ENCODE assay signal across 2 cellular contexts in the genomic region with DNA sequence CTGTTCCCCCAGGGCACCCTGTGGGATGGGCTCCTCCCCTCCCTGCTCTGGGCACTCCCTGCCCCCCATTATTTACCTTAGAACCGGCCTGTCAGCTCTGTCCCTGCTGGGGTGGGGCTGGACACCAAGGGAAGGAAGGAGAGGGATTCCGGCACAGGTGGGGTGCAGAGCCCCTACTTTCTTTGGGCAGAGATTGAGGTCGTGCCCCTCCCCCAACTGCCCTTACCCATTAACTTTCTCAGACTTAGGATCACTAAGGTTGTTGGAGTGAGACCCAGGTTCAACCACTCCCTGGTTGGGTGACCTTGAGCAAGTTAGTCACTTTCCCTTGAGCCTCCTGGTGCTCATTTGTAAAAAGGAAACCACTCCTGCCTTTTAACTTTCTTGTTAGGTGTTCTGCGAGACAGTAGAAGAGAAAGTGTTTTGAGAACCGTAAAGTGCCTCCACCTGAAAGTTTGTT.
TF ChIP-seq lines count a peak whose summit lies in the region.

No MANE protein-coding gene starts in this region.

TF ChIP-seq in GM12878, 131 proteins besides CTCF, POLR2A, EP300 and RAD21:
- TF ChIP-seq ESRRA (IDR thresholded peaks at IDR 0.05; ENCODE audit: low read length): 0 out of 2 replicates have a peak, but pooled peaks have one; percentile 53
- TF ChIP-seq PAX5 (IDR thresholded peaks at IDR 0.05; ENCODE audit: borderline replicate concordance, low read depth, low read length): no peak

TF ChIP-seq in liver, 16 proteins besides CTCF, POLR2A, EP300 and RAD21:
- TF ChIP-seq RXRA (IDR thresholded peaks at IDR 0.05) (no peak), SP1 (IDR thresholded peaks at IDR 0.05) (no peak), YY1 (IDR thresholded peaks at IDR 0.05) (no peak), HNF4G (IDR thresholded peaks at IDR 0.05) (no peak), GABPA (IDR thresholded peaks at IDR 0.05 in 1 of 2, conservative IDR thresholded peaks at IDR 0.05 in 1 of 2) (no peak), TAF1 (conservative IDR thresholded peaks at IDR 0.05) (no peak), FOXA1 (IDR thresholded peaks at IDR 0.05) (no peak), HNF4A (conservative IDR thresholded peaks at IDR 0.05) (no peak), NR2F2 (IDR thresholded peaks at IDR 0.05) (no peak), EGR1 (IDR thresholded peaks at IDR 0.05; ENCODE audit: low read depth in 2 of 2) (no peak), FOXA2 (IDR thresholded peaks at IDR 0.05) (no peak), JUND (IDR thresholded peaks at IDR 0.05) (no peak)
- TF ChIP-seq, protein P1, sequence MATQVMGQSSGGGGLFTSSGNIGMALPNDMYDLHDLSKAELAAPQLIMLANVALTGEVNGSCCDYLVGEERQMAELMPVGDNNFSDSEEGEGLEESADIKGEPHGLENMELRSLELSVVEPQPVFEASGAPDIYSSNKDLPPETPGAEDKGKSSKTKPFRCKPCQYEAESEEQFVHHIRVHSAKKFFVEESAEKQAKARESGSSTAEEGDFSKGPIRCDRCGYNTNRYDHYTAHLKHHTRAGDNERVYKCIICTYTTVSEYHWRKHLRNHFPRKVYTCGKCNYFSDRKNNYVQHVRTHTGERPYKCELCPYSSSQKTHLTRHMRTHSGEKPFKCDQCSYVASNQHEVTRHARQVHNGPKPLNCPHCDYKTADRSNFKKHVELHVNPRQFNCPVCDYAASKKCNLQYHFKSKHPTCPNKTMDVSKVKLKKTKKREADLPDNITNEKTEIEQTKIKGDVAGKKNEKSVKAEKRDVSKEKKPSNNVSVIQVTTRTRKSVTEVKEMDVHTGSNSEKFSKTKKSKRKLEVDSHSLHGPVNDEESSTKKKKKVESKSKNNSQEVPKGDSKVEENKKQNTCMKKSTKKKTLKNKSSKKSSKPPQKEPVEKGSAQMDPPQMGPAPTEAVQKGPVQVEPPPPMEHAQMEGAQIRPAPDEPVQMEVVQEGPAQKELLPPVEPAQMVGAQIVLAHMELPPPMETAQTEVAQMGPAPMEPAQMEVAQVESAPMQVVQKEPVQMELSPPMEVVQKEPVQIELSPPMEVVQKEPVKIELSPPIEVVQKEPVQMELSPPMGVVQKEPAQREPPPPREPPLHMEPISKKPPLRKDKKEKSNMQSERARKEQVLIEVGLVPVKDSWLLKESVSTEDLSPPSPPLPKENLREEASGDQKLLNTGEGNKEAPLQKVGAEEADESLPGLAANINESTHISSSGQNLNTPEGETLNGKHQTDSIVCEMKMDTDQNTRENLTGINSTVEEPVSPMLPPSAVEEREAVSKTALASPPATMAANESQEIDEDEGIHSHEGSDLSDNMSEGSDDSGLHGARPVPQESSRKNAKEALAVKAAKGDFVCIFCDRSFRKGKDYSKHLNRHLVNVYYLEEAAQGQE (IDR thresholded peaks at IDR 0.05): no peak
- TF ChIP-seq, protein P2, sequence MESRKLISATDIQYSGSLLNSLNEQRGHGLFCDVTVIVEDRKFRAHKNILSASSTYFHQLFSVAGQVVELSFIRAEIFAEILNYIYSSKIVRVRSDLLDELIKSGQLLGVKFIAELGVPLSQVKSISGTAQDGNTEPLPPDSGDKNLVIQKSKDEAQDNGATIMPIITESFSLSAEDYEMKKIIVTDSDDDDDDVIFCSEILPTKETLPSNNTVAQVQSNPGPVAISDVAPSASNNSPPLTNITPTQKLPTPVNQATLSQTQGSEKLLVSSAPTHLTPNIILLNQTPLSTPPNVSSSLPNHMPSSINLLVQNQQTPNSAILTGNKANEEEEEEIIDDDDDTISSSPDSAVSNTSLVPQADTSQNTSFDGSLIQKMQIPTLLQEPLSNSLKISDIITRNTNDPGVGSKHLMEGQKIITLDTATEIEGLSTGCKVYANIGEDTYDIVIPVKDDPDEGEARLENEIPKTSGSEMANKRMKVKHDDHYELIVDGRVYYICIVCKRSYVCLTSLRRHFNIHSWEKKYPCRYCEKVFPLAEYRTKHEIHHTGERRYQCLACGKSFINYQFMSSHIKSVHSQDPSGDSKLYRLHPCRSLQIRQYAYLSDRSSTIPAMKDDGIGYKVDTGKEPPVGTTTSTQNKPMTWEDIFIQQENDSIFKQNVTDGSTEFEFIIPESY (IDR thresholded peaks at IDR 0.05): no peak
- TF ChIP-seq, protein P3, sequence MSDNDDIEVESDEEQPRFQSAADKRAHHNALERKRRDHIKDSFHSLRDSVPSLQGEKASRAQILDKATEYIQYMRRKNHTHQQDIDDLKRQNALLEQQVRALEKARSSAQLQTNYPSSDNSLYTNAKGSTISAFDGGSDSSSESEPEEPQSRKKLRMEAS (IDR thresholded peaks at IDR 0.05): no peak
- TF ChIP-seq, protein P4, sequence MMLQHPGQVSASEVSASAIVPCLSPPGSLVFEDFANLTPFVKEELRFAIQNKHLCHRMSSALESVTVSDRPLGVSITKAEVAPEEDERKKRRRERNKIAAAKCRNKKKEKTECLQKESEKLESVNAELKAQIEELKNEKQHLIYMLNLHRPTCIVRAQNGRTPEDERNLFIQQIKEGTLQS (IDR thresholded peaks at IDR 0.05): no peak
